Comparison of ENCODE assay signal across 12 cellular contexts in genomic region chr12:108647199-108647935, GRCh38. TPM values are rescaled to one million over a fixed set of nuclear protein-coding genes. Genes with fewer than 3 reads are reported as not detected.
DNase-seq lines count a peak whose midpoint lies in the region; ATAC-seq, FAIRE-seq and TF ChIP-seq lines count a peak whose summit lies in the region.
"Had no signal": no experiment of that assay in that cellular context is flagged by ENCODE, and none has a peak within 500 bp of the region (broad histone marks: within the 10 kb centered on the region; RNA-seq: fewer than 3 reads in every experiment).

No MANE protein-coding gene starts in this region.

- H3K27me3 ChIP-seq in right atrium auricular region (no peaks in the 10 kb centered on the region), HepG2 (ENCODE audit: control insufficient read depth in 1 of 2, insufficient read depth in 2 of 2, low read length in 2 of 2) (no peaks in the 10 kb centered on the region)

- TF ChIP-seq RAD21 in HepG2 (CRISPR knock-in tag; IDR thresholded peaks at IDR 0.05): no peak

- no peak overlapping the region for H3K4me3 Mint-ChIP-seq in memory B cell

- 97% methylated on average over 9 of the region's 9 CpGs for WGBS in HepG2 (ENCODE audit: low lambda C conversion rate)

- CTCF ChIA-PET in HepG2 (lab: Yijun Ruan, JAX; ENCODE audit: low intra/inter-chr PET ratio, low total read pairs): no interaction called here

- no peaks in the 10 kb centered on the region for H4K20me1 ChIP-seq in HepG2 (ENCODE audit: insufficient read depth, low read length)

- H3K9me3 Mint-ChIP-seq in memory B cell: no peaks in the 10 kb centered on the region
- H3K9me3 Mint-ChIP-seq: activated CD4-positive, alpha-beta memory T cell treated with anti-CD3 and anti-CD28 coated beads for 36 hours had no signal

- in situ Hi-C loops in astrocyte of the cerebellum (cut with HindIII; ENCODE audit: low sequenced_read_pairs) (no loop called here), HepG2 (cut with HindIII; ENCODE audit: extremely low pct_ligation_motif_present, low pct_unique_long_range_greater_than_20kb) (no loop called here)

- peaks cover 33% of the 10 kb centered on the region for H3K36me3 Mint-ChIP-seq in memory B cell

- H3K4me2 ChIP-seq in HepG2 (ENCODE audit: low read depth, low read length): no peak overlapping the region

- H3K36me3 ChIP-seq in right atrium auricular region (peaks cover 60% of the 10 kb centered on the region), HepG2 (replicated peaks in 1 of 2; ENCODE audit: control insufficient read depth in 1 of 2, insufficient read depth in 2 of 2, low read length in 2 of 2) (peaks cover 28 to 58% of the 10 kb centered on the region in 2 experiments)

- peaks cover 28% of the 10 kb centered on the region for H3K4me1 Mint-ChIP-seq in memory B cell

- H3K27ac ChIP-seq in right atrium auricular region: peak overlapping the region; percentile 14 to 20
- H3K27ac ChIP-seq in HepG2 (ENCODE audit: extremely low read length, insufficient read depth, low read length): no peak overlapping the region

- H3K9me3 ChIP-seq in right atrium auricular region (no peaks in the 10 kb centered on the region), HepG2 (ENCODE audit: low read length) (no peaks in the 10 kb centered on the region)

- DNase-seq in right atrium auricular region (ENCODE audit: low spot score) (no peak), Right ventricle myocardium superior (no peak), astrocyte of the cerebellum (ENCODE audit: low read depth) (no peak), memory B cell (ENCODE audit: low spot score in 2 of 2) (no peak), posterior vena cava (ENCODE audit: low spot score) (no peak), HepG2 (ENCODE audit: low spot score) (no peak)
- DNase-seq: activated CD4-positive, alpha-beta memory T cell treated with anti-CD3 and anti-CD28 coated beads for 36 hours; hypothalamus; NCI-H1694; occipital lobe had no signal

- H3K4me1 ChIP-seq in right atrium auricular region (peaks cover 0 to 47% of the 10 kb centered on the region in 2 donors), HepG2 (ENCODE audit: insufficient read depth, low read length) (no peaks in the 10 kb centered on the region)

- POLR2A ChIA-PET in HepG2 (lab: Yijun Ruan, JAX): no interaction called here

- TF ChIP-seq CTCF in right atrium auricular region (IDR thresholded peaks at IDR 0.05): no peak
- peak; percentile 28 for TF ChIP-seq CTCF in astrocyte of the cerebellum (IDR thresholded peaks at IDR 0.05; ENCODE audit: low read depth, low read length, missing control alignments)
- TF ChIP-seq CTCF in HepG2 (CRISPR knock-in tag; IDR thresholded peaks at IDR 0.05): no peak

- H3K4me3 ChIP-seq in right atrium auricular region: no peak overlapping the region
- H3K4me3 ChIP-seq in astrocyte of the cerebellum (ENCODE audit: low read depth, low read length): no peak overlapping the region
- H3K4me3 ChIP-seq in HepG2 (replicated peaks in 1 of 3; ENCODE audit: insufficient read depth in 1 of 3, low read depth in 2 of 3, low read length in 3 of 3): no peak overlapping the region

- no peaks in the 10 kb centered on the region for H3K27me3 Mint-ChIP-seq in memory B cell
- H3K27me3 Mint-ChIP-seq: activated CD4-positive, alpha-beta memory T cell treated with anti-CD3 and anti-CD28 coated beads for 36 hours had no signal

- H3K27ac Mint-ChIP-seq in memory B cell: peak overlapping the region; percentile 92

- H2AFZ ChIP-seq in HepG2 (ENCODE audit: low read length): no peak overlapping the region

- BruUV-seq in HepG2 (replicated peaks; lab: Mats Ljungman, UMichigan): no TSS peak

- no peaks in the 10 kb centered on the region for H3K79me2 ChIP-seq in HepG2 (ENCODE audit: insufficient read depth, low read length)

- FAIRE-seq in HepG2 (lab: Jason Lieb, UNC): no peak

- intact Hi-C loops in Right ventricle myocardium superior (cut with DNase I) (loop anchor here (10.0 kb wide), 2 partner anchors 307 to 437 kb away; no protein-coding TSS in a partner anchor), posterior vena cava (cut with DNase I) (no loop called here), HepG2 (cut with micrococcal nuclease; ENCODE audit: unreplicated experiment) (no loop called here)

- TF ChIP-seq EP300 in HepG2 (IDR thresholded peaks at IDR 0.05; ENCODE audit: low read depth in 2 of 2, low read length in 2 of 2): no peak
- TF ChIP-seq EP300 in HepG2 (CRISPR knock-in tag; IDR thresholded peaks at IDR 0.05; ENCODE audit: borderline replicate concordance): no peak

- H3K9ac ChIP-seq in HepG2 (ENCODE audit: insufficient read depth, low read depth, low read length): no peak overlapping the region

- TF ChIP-seq POLR2A in HepG2 (IDR thresholded peaks at IDR 0.05; ENCODE audit: insufficient read depth in 1 of 2, low read depth in 2 of 2, low read length in 2 of 2): no peak

- ATAC-seq in Right ventricle myocardium superior (ENCODE audit: poor library complexity): no peak
- ATAC-seq in memory B cell (ENCODE audit: low read depth): no peak
- ATAC-seq in HepG2: no peak
- no peak for ATAC-seq in HG03139 (IDR thresholded peaks at IDR 0.05; ENCODE audit: unreplicated experiment)
- no peak for ATAC-seq in GM19395 (IDR thresholded peaks at IDR 0.05; ENCODE audit: unreplicated experiment)

TF ChIP-seq in HepG2, 621 proteins besides CTCF, POLR2A, EP300 and RAD21:
- TF ChIP-seq HOXA9 (CRISPR knock-in tag; IDR thresholded peaks at IDR 0.05; ENCODE audit: borderline replicate concordance): no peak

RNA-seq across cellular contexts. Expression of gene SELPLG, which starts 13.7 kb away (rescaled TPM):
- total RNA-seq in right atrium auricular region (1 to 10 TPM; 3.7 to 7.7 TPM), Right ventricle myocardium superior (4.2 TPM), posterior vena cava (10 to 100 TPM in 1 of 2 donors, 1 to 10 TPM in 1; 5.1 to 14.4 TPM), HepG2 (2016; rRNA removed; fragmentation: Illumina TruSeq; extraction: Trizol) (not detected in 2 replicates)
- total RNA-seq in HepG2 (2016; cell fraction: cytosol; rRNA removed; fragmentation: Illumina TruSeq; extraction: Trizol; ENCODE audit: low read depth): not detected in 2 replicates
- not detected in 2 replicates for total RNA-seq in HepG2 (2016; cell fraction: insoluble cytoplasmic fraction; rRNA removed; fragmentation: Illumina TruSeq; extraction: Trizol)
- total RNA-seq in HepG2 (2016; cell fraction: membrane; rRNA removed; fragmentation: Illumina TruSeq; extraction: Trizol): not detected in 2 replicates
- total RNA-seq in HepG2 (2016; cell fraction: nucleus; rRNA removed; fragmentation: Illumina TruSeq; extraction: Trizol): not detected in 2 replicates
- polyA plus RNA-seq in HepG2 (2011; rRNA removed): 0.07 and 0.12 TPM in 2 replicates
- 0.07 and 0.08 TPM in 2 replicates for polyA plus RNA-seq in HepG2 (2011; cell fraction: cytosol; rRNA removed)
- 0.14 and 0.16 TPM in 2 replicates for polyA plus RNA-seq in HepG2 (2011; cell fraction: nucleus; rRNA removed)
- not detected in 2 replicates for polyA plus RNA-seq in HepG2 (2012)
- polyA plus RNA-seq in HepG2 (2016; cell fraction: cytosol; fragmentation: Illumina TruSeq; extraction: Trizol; ENCODE audit: low read depth): not detected in 2 replicates
- polyA plus RNA-seq in HepG2 (2016; cell fraction: insoluble cytoplasmic fraction; fragmentation: Illumina TruSeq; extraction: Trizol; ENCODE audit: low read depth): 0.10 TPM in 1 of 2 replicates, not detected in the other
- polyA plus RNA-seq in HepG2 (2016; cell fraction: membrane; fragmentation: Illumina TruSeq; extraction: Trizol; ENCODE audit: low read depth): not detected in 2 replicates
- not detected in 2 replicates for polyA plus RNA-seq in HepG2 (2016; cell fraction: nucleus; fragmentation: Illumina TruSeq; extraction: Trizol; ENCODE audit: insufficient read depth, low read depth)
- polyA minus RNA-seq in HepG2 (2011; rRNA and poly(A)+ RNA removed; ENCODE audit: low replicate concordance): 0.26 and 2.7 TPM in 2 replicates
- not detected in 2 replicates for polyA minus RNA-seq in HepG2 (2011; cell fraction: cytosol; rRNA and poly(A)+ RNA removed)
- polyA minus RNA-seq in HepG2 (2011; cell fraction: nucleus; rRNA and poly(A)+ RNA removed): not detected in 2 replicates

RNA-seq across cellular contexts. Expression of gene TMEM119, which starts 49.5 kb away (rescaled TPM):
- total RNA-seq in right atrium auricular region: 1 to 10 TPM; 1.8 to 5.5 TPM
- 0.54 TPM for total RNA-seq in Right ventricle myocardium superior
- 10 to 100 TPM; 12.7 to 72.5 TPM for total RNA-seq in posterior vena cava
- not detected in 2 replicates for total RNA-seq in HepG2 (2016; rRNA removed; fragmentation: Illumina TruSeq; extraction: Trizol)
- not detected in 2 replicates for total RNA-seq in HepG2 (2016; cell fraction: cytosol; rRNA removed; fragmentation: Illumina TruSeq; extraction: Trizol; ENCODE audit: low read depth)
- total RNA-seq in HepG2 (2016; cell fraction: insoluble cytoplasmic fraction; rRNA removed; fragmentation: Illumina TruSeq; extraction: Trizol): not detected in 2 replicates
- total RNA-seq in HepG2 (2016; cell fraction: membrane; rRNA removed; fragmentation: Illumina TruSeq; extraction: Trizol): not detected in 2 replicates
- total RNA-seq in HepG2 (2016; cell fraction: nucleus; rRNA removed; fragmentation: Illumina TruSeq; extraction: Trizol): not detected in 2 replicates
- not detected in 2 replicates for polyA plus RNA-seq in HepG2 (2011; rRNA removed)
- not detected in 2 replicates for polyA plus RNA-seq in HepG2 (2011; cell fraction: cytosol; rRNA removed)
- not detected in 2 replicates for polyA plus RNA-seq in HepG2 (2011; cell fraction: nucleus; rRNA removed)
- not detected in 2 replicates for polyA plus RNA-seq in HepG2 (2012)
- polyA plus RNA-seq in HepG2 (2016; cell fraction: cytosol; fragmentation: Illumina TruSeq; extraction: Trizol; ENCODE audit: low read depth): not detected in 2 replicates
- polyA plus RNA-seq in HepG2 (2016; cell fraction: insoluble cytoplasmic fraction; fragmentation: Illumina TruSeq; extraction: Trizol; ENCODE audit: low read depth): not detected in 2 replicates
- not detected in 2 replicates for polyA plus RNA-seq in HepG2 (2016; cell fraction: membrane; fragmentation: Illumina TruSeq; extraction: Trizol; ENCODE audit: low read depth)
- not detected in 2 replicates for polyA plus RNA-seq in HepG2 (2016; cell fraction: nucleus; fragmentation: Illumina TruSeq; extraction: Trizol; ENCODE audit: insufficient read depth, low read depth)
- polyA minus RNA-seq in HepG2 (2011; rRNA and poly(A)+ RNA removed; ENCODE audit: low replicate concordance): not detected in 2 replicates
- not detected in 2 replicates for polyA minus RNA-seq in HepG2 (2011; cell fraction: cytosol; rRNA and poly(A)+ RNA removed)
- polyA minus RNA-seq in HepG2 (2011; cell fraction: nucleus; rRNA and poly(A)+ RNA removed): not detected in 2 replicates
